1 cellular context compared by ENCODE assay signal in the genomic region with DNA sequence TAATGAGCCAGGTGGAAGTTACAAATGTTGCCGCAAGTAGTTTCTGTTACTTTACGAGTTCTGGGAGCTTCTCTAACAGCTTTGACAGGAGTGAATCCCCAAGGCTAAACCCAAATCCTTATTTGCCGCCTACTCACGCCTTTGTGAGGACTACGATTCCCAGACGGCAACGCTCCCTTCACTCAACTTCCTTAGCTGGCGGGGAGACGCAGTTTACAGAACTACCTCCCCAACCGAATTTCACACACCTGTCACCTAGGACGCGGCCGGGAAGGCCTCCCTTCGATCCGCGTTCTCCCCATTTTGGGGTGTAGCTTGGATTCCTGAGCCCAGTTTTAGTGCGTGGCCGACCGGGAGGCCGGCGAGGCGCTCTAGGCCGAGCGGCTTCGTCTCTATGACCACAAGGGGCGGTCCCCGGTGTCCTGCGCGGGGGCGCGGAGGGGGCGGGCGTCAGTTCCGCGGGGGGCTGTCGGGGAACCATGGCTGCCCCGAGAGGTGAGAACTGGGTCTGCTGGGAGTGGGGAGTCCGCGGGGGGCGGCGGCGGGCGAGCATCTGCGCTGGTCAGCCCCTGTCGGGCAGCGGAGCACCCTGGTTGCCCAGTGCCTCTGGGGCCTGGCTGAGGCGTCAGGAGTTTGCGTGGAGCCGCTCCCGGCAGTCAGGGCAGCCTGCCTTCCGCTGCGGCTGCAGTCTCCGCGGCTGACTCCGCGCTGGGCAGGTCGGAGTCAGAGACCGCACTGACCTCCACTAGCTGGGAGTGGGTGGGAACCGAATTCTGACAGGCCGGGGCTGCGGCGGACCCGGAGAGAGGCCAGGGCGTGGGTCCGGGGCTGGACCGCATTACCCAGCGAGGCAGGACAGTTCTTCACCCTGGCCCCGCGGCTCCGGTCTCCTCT.
TF ChIP-seq lines count a peak whose summit lies in the region.

A gene with protein sequence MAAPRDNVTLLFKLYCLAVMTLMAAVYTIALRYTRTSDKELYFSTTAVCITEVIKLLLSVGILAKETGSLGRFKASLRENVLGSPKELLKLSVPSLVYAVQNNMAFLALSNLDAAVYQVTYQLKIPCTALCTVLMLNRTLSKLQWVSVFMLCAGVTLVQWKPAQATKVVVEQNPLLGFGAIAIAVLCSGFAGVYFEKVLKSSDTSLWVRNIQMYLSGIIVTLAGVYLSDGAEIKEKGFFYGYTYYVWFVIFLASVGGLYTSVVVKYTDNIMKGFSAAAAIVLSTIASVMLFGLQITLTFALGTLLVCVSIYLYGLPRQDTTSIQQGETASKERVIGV (plus strand): TSS at position 450 of the 894 bp plus-strand sequence. CDS start 30 bp downstream, at position 480.

TF ChIP-seq in HEK293, 187 proteins besides CTCF, POLR2A, EP300 and RAD21 (continued from another document and continues in another):
- TF ChIP-seq, protein P1, sequence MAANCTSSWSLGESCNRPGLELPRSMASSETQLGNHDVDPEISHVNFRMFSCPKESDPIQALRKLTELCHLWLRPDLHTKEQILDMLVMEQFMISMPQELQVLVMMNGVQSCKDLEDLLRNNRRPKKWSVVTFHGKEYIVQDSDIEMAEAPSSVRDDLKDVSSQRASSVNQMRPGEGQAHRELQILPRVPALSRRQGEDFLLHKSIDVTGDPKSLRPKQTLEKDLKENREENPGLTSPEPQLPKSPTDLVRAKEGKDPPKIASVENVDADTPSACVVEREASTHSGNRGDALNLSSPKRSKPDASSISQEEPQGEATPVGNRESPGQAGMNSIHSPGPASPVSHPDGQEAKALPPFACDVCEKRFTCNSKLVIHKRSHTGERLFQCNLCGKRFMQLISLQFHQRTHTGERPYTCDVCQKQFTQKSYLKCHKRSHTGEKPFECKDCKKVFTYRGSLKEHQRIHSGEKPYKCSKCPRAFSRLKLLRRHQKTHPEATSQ (tag by site-specific recombination; IDR thresholded peaks at IDR 0.05): 0 out of 2 replicates have a peak, but pooled peaks have one; percentile 13
- no peak for TF ChIP-seq ZNF175 (tag by site-specific recombination; IDR thresholded peaks at IDR 0.05)
- no peak for TF ChIP-seq ZNF707 (tag by site-specific recombination; IDR thresholded peaks at IDR 0.05)
- TF ChIP-seq ZNF132 (tag by site-specific recombination; IDR thresholded peaks at IDR 0.05; ENCODE audit: borderline replicate concordance): no peak
- TF ChIP-seq, protein P2, sequence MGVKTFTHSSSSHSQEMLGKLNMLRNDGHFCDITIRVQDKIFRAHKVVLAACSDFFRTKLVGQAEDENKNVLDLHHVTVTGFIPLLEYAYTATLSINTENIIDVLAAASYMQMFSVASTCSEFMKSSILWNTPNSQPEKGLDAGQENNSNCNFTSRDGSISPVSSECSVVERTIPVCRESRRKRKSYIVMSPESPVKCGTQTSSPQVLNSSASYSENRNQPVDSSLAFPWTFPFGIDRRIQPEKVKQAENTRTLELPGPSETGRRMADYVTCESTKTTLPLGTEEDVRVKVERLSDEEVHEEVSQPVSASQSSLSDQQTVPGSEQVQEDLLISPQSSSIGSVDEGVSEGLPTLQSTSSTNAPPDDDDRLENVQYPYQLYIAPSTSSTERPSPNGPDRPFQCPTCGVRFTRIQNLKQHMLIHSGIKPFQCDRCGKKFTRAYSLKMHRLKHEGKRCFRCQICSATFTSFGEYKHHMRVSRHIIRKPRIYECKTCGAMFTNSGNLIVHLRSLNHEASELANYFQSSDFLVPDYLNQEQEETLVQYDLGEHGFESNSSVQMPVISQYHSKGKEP (tag by site-specific recombination; IDR thresholded peaks at IDR 0.05): no peak
- no peak for TF ChIP-seq ZNF214 (tag by site-specific recombination; IDR thresholded peaks at IDR 0.05; ENCODE audit: borderline replicate concordance)
- TF ChIP-seq ZNF404 (tag by site-specific recombination; IDR thresholded peaks at IDR 0.05): no peak
- peak; percentile 69 for TF ChIP-seq ZNF561 (tag by site-specific recombination; IDR thresholded peaks at IDR 0.05; ENCODE audit: borderline replicate concordance)
- TF ChIP-seq GLI2 (tag by site-specific recombination; IDR thresholded peaks at IDR 0.05; ENCODE audit: borderline replicate concordance, low read depth): no peak
- TF ChIP-seq, protein P3, sequence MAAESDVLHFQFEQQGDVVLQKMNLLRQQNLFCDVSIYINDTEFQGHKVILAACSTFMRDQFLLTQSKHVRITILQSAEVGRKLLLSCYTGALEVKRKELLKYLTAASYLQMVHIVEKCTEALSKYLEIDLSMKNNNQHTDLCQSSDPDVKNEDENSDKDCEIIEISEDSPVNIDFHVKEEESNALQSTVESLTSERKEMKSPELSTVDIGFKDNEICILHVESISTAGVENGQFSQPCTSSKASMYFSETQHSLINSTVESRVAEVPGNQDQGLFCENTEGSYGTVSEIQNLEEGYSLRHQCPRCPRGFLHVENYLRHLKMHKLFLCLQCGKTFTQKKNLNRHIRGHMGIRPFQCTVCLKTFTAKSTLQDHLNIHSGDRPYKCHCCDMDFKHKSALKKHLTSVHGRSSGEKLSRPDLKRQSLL (tag by site-specific recombination; IDR thresholded peaks at IDR 0.05): peak; percentile 8; the same call in 1 of the 2 replicates
- TF ChIP-seq ZNF169 (tag by site-specific recombination; IDR thresholded peaks at IDR 0.05): no peak
- TF ChIP-seq, protein P4, sequence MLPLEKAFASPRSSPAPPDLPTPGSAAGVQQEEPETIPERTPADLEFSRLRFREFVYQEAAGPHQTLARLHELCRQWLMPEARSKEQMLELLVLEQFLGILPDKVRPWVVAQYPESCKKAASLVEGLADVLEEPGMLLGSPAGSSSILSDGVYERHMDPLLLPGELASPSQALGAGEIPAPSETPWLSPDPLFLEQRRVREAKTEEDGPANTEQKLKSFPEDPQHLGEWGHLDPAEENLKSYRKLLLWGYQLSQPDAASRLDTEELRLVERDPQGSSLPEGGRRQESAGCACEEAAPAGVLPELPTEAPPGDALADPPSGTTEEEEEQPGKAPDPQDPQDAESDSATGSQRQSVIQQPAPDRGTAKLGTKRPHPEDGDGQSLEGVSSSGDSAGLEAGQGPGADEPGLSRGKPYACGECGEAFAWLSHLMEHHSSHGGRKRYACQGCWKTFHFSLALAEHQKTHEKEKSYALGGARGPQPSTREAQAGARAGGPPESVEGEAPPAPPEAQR (tag by site-specific recombination; IDR thresholded peaks at IDR 0.05): 0 out of 2 replicates have a peak, but pooled peaks have one; percentile 55
- TF ChIP-seq ZNF112 (tag by site-specific recombination; IDR thresholded peaks at IDR 0.05): no peak
- TF ChIP-seq, protein P5, sequence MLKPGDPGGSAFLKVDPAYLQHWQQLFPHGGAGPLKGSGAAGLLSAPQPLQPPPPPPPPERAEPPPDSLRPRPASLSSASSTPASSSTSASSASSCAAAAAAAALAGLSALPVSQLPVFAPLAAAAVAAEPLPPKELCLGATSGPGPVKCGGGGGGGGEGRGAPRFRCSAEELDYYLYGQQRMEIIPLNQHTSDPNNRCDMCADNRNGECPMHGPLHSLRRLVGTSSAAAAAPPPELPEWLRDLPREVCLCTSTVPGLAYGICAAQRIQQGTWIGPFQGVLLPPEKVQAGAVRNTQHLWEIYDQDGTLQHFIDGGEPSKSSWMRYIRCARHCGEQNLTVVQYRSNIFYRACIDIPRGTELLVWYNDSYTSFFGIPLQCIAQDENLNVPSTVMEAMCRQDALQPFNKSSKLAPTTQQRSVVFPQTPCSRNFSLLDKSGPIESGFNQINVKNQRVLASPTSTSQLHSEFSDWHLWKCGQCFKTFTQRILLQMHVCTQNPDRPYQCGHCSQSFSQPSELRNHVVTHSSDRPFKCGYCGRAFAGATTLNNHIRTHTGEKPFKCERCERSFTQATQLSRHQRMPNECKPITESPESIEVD (tag by site-specific recombination; IDR thresholded peaks at IDR 0.05): no peak
- TF ChIP-seq PRDM1 (tag by site-specific recombination; IDR thresholded peaks at IDR 0.05): no peak
- TF ChIP-seq ZNF138 (tag by site-specific recombination; IDR thresholded peaks at IDR 0.05; ENCODE audit: borderline replicate concordance): no peak
- no peak for TF ChIP-seq ZNF426 (tag by site-specific recombination; IDR thresholded peaks at IDR 0.05)
- TF ChIP-seq EGR2 (tag by site-specific recombination; IDR thresholded peaks at IDR 0.05; ENCODE audit: low read depth): peak; percentile 88
- TF ChIP-seq, protein P6, sequence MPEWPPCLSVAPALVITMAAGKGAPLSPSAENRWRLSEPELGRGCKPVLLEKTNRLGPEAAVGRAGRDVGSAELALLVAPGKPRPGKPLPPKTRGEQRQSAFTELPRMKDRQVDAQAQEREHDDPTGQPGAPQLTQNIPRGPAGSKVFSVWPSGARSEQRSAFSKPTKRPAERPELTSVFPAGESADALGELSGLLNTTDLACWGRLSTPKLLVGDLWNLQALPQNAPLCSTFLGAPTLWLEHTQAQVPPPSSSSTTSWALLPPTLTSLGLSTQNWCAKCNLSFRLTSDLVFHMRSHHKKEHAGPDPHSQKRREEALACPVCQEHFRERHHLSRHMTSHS (tag by site-specific recombination; IDR thresholded peaks at IDR 0.05): 0 out of 2 replicates have a peak, but pooled peaks have one; percentile 4
- TF ChIP-seq ZNF596 (tag by site-specific recombination; IDR thresholded peaks at IDR 0.05): no peak
- TF ChIP-seq, protein P7, sequence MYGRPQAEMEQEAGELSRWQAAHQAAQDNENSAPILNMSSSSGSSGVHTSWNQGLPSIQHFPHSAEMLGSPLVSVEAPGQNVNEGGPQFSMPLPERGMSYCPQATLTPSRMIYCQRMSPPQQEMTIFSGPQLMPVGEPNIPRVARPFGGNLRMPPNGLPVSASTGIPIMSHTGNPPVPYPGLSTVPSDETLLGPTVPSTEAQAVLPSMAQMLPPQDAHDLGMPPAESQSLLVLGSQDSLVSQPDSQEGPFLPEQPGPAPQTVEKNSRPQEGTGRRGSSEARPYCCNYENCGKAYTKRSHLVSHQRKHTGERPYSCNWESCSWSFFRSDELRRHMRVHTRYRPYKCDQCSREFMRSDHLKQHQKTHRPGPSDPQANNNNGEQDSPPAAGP (tag by site-specific recombination; IDR thresholded peaks at IDR 0.05): peak; percentile 82
- TF ChIP-seq ZNF23 (tag by site-specific recombination; IDR thresholded peaks at IDR 0.05; ENCODE audit: borderline replicate concordance): no peak
- TF ChIP-seq ZXDB (tag by site-specific recombination; IDR thresholded peaks at IDR 0.05): peak; percentile 95
- no peak for TF ChIP-seq ZNF155 (tag by site-specific recombination; IDR thresholded peaks at IDR 0.05)
- no peak for TF ChIP-seq ZNF114 (tag by site-specific recombination; IDR thresholded peaks at IDR 0.05)
- no peak for TF ChIP-seq ZNF16 (tag by site-specific recombination; IDR thresholded peaks at IDR 0.05; ENCODE audit: low read depth)
- peak; percentile 99 for TF ChIP-seq ZNF335 (tag by site-specific recombination; conservative IDR thresholded peaks at IDR 0.05)
- no peak for TF ChIP-seq ZNF585B (tag by site-specific recombination; IDR thresholded peaks at IDR 0.05)
- no peak for TF ChIP-seq ZNF830 (tag by site-specific recombination; IDR thresholded peaks at IDR 0.05; ENCODE audit: low read depth)
- peak; percentile 47; the same call in 1 of the 2 replicates for TF ChIP-seq ZBTB7A (tag by site-specific recombination; IDR thresholded peaks at IDR 0.05; ENCODE audit: low read depth)
- no peak for TF ChIP-seq ZNF555 (tag by site-specific recombination; conservative IDR thresholded peaks at IDR 0.05)
- TF ChIP-seq ZNF311 (tag by site-specific recombination; IDR thresholded peaks at IDR 0.05; ENCODE audit: borderline replicate concordance): no peak
- TF ChIP-seq ZNF658 (tag by site-specific recombination; IDR thresholded peaks at IDR 0.05): no peak
- no peak for TF ChIP-seq ZNF544 (tag by site-specific recombination; IDR thresholded peaks at IDR 0.05)
- TF ChIP-seq ZBTB21 (tag by site-specific recombination; IDR thresholded peaks at IDR 0.05): peak; percentile 14; the same call in 1 of the 2 replicates
- peak; percentile 41; the same call in 1 of the 2 replicates for TF ChIP-seq ZNF391 (tag by site-specific recombination; IDR thresholded peaks at IDR 0.05; ENCODE audit: borderline replicate concordance, low read depth)
- TF ChIP-seq ZNF433 (tag by site-specific recombination; IDR thresholded peaks at IDR 0.05; ENCODE audit: low read depth): no peak
- TF ChIP-seq, protein P8, sequence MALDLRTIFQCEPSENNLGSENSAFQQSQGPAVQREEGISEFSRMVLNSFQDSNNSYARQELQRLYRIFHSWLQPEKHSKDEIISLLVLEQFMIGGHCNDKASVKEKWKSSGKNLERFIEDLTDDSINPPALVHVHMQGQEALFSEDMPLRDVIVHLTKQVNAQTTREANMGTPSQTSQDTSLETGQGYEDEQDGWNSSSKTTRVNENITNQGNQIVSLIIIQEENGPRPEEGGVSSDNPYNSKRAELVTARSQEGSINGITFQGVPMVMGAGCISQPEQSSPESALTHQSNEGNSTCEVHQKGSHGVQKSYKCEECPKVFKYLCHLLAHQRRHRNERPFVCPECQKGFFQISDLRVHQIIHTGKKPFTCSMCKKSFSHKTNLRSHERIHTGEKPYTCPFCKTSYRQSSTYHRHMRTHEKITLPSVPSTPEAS (tag by site-specific recombination; IDR thresholded peaks at IDR 0.05): no peak
- TF ChIP-seq, protein P9, sequence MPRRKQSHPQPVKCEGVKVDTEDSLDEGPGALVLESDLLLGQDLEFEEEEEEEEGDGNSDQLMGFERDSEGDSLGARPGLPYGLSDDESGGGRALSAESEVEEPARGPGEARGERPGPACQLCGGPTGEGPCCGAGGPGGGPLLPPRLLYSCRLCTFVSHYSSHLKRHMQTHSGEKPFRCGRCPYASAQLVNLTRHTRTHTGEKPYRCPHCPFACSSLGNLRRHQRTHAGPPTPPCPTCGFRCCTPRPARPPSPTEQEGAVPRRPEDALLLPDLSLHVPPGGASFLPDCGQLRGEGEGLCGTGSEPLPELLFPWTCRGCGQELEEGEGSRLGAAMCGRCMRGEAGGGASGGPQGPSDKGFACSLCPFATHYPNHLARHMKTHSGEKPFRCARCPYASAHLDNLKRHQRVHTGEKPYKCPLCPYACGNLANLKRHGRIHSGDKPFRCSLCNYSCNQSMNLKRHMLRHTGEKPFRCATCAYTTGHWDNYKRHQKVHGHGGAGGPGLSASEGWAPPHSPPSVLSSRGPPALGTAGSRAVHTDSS (tag by site-specific recombination; IDR thresholded peaks at IDR 0.05): no peak
- TF ChIP-seq KLF10 (tag by site-specific recombination; IDR thresholded peaks at IDR 0.05): peak; percentile 81
- TF ChIP-seq REPIN1 (tag by site-specific recombination; IDR thresholded peaks at IDR 0.05; ENCODE audit: low read depth): 0 out of 2 replicates have a peak, but pooled peaks have one; percentile 12
- no peak for TF ChIP-seq ZNF302 (tag by site-specific recombination; IDR thresholded peaks at IDR 0.05; ENCODE audit: low read depth)
- TF ChIP-seq SETDB1 (IDR thresholded peaks at IDR 0.05; ENCODE audit: insufficient read length, low read length): no peak
- no peak for TF ChIP-seq ZNF350 (tag by site-specific recombination; IDR thresholded peaks at IDR 0.05)
- TF ChIP-seq ZNF133 (tag by site-specific recombination; IDR thresholded peaks at IDR 0.05): no peak; the same call in 1 of the 2 replicates
- no peak for TF ChIP-seq ZNF529 (tag by site-specific recombination; IDR thresholded peaks at IDR 0.05; ENCODE audit: insufficient replicate concordance)
- TF ChIP-seq ZNF670 (tag by site-specific recombination; IDR thresholded peaks at IDR 0.05; ENCODE audit: low read depth): no peak
